In genomic region chr1:59484090-59484489, GRCh38 we compare ENCODE assay signal across 10 cellular contexts.
DNase-seq lines count a peak whose midpoint lies in the region; TF ChIP-seq lines count a peak whose summit lies in the region.
"Had no signal": no experiment of that assay in that cellular context is flagged by ENCODE, and none has a peak within 500 bp of the region (broad histone marks: within the 10 kb centered on the region; RNA-seq: fewer than 3 reads in every experiment).

No MANE protein-coding gene starts in this region.

- no peaks in the 10 kb centered on the region for H3K9me3 ChIP-seq in sigmoid colon

- H3K36me3 ChIP-seq in sigmoid colon, result no peaks in the 10 kb centered on the region

- TF ChIP-seq POLR2A in sigmoid colon (IDR thresholded peaks at IDR 0.05) (no peak), lower leg skin (IDR thresholded peaks at IDR 0.05) (no peak)

- H3K27ac ChIP-seq in sigmoid colon, result peak overlapping the region in 2 of 4 donors; percentile 6 to 45

- peaks cover 0 to 19% (median 16%) of the 10 kb centered on the region in 4 donors for H3K4me1 ChIP-seq in sigmoid colon

- CTCF ChIA-PET in GM10248 (lab: Yijun Ruan, JAX), result no interaction called here

- 62 to 73% methylated on average over 1 of the region's 1 CpG for WGBS in sigmoid colon, 2 donors
- WGBS in lower leg skin, 2 donors, result 3 to 10% methylated on average over 1 of the region's 1 CpG

- no peaks in the 10 kb centered on the region for H3K27me3 ChIP-seq in sigmoid colon

- TF ChIP-seq CTCF in sigmoid colon (IDR thresholded peaks at IDR 0.05) (no peak), lower leg skin (IDR thresholded peaks at IDR 0.05) (no peak), GM10248 (IDR thresholded peaks at IDR 0.05; ENCODE audit: control extremely low read depth, extremely low read depth, low read depth, missing control alignments) (no peak)

- DNase-seq in Daoy (ENCODE audit: low read depth) (peak; percentile 84), RPMI7951 (ENCODE audit: low read depth) (peak; percentile 94), fibroblast of gingiva (ENCODE audit: low read depth) (peak; percentile 79), skeletal muscle cell (ENCODE audit: low read depth) (peak; percentile 79), sigmoid colon (no peak), NCI-H128 (lab: John Stamatoyannopoulos, UW; ENCODE audit: unreplicated experiment) (no peak), lower leg skin (ENCODE audit: low spot score in 2 of 2) (no peak), GM10248 (ENCODE audit: extremely low spot score) (no peak)
- DNase-seq: activated naive CD4-positive, alpha-beta T cell treated with anti-CD3 and anti-CD28 coated beads for 36 hours; NCI-H526 had no signal

- POLR2A ChIA-PET in GM10248 (lab: Yijun Ruan, JAX), result no interaction called here

- no peak for TF ChIP-seq EP300 in sigmoid colon (IDR thresholded peaks at IDR 0.05)

- intact Hi-C loops in sigmoid colon (cut with DNase I), result no loop called here
- intact Hi-C loops in lower leg skin (cut with DNase I; ENCODE audit: low total_unique reads), result no loop called here

- H3K4me3 ChIP-seq in skeletal muscle cell (ENCODE audit: low read depth, low read length) (no peak overlapping the region), sigmoid colon (no peak overlapping the region), lower leg skin (ENCODE audit: low read depth, poor library complexity, severe bottlenecking) (no peak overlapping the region)

Comparison
In these comparisons a context has a peak if more than half of its experiments do, and no peak if none do; other contexts are left out.
1. DNase-seq: peak in Daoy (single experiment), RPMI7951 (single experiment), fibroblast of gingiva (single experiment) and skeletal muscle cell (single experiment); none in sigmoid colon (single experiment), NCI-H128 (single experiment), lower leg skin (0 of 2) and GM10248 (single experiment).